Comparison of ENCODE assay signal across 10 cellular contexts in genomic region chr6:132768051-132768517, GRCh38. TPM values are rescaled to one million over a fixed set of nuclear protein-coding genes. Genes with fewer than 3 reads are reported as not detected.
DNase-seq lines count a peak whose midpoint lies in the region; ATAC-seq, FAIRE-seq and TF ChIP-seq lines count a peak whose summit lies in the region.
"Had no signal": no experiment of that assay in that cellular context is flagged by ENCODE, and none has a peak within 500 bp of the region (broad histone marks: within the 10 kb centered on the region; RNA-seq: fewer than 3 reads in every experiment).

No MANE protein-coding gene starts in this region.

- in situ Hi-C loops in brain microvascular endothelial cell (cut with HindIII; ENCODE audit: low pct_ligation_motif_present, low sequenced_read_pairs): no loop called here

- TF ChIP-seq CTCF in D721Med (IDR thresholded peaks at IDR 0.05; ENCODE audit: insufficient read depth, missing control alignments) (peak; percentile 15), brain microvascular endothelial cell (IDR thresholded peaks at IDR 0.05; ENCODE audit: low read depth, low read length, missing control alignments) (peak; percentile 51), omental fat pad (IDR thresholded peaks at IDR 0.05) (no peak)

- intact Hi-C loops in left colon (cut with DNase I, micrococcal nuclease) (no loop called here), aorta (cut with DNase I) (no loop called here)

- H3K36me3 ChIP-seq in brain microvascular endothelial cell (replicated peaks): no peaks in the 10 kb centered on the region
- peaks cover 0 to 2% of the 10 kb centered on the region in 2 donors for H3K36me3 ChIP-seq in aorta (ENCODE audit: control insufficient read depth in 1 of 2, insufficient read depth in 2 of 2, low read length in 1 of 2)

- H3K9me3 ChIP-seq in aorta (ENCODE audit: control insufficient read depth, low read length): no peaks in the 10 kb centered on the region

- H3K4me1 ChIP-seq in aorta (ENCODE audit: control insufficient read depth in 1 of 2, insufficient read depth in 2 of 2, low read length in 2 of 2): peaks cover 2 to 5% of the 10 kb centered on the region in 2 donors

- H3K27ac ChIP-seq in brain microvascular endothelial cell (no peak overlapping the region), aorta (ENCODE audit: low read depth in 1 of 2, low read length in 2 of 2) (no peak overlapping the region)
- H3K27ac ChIP-seq: skin epidermis had no signal

- no peak for DNase-seq in D721Med (ENCODE audit: insufficient read length, low spot score)
- no peak for DNase-seq in GM19239 (ENCODE audit: insufficient read length, low spot score)
- DNase-seq in NOMO-1 treated with DMSO at 0.1 percent for 48 hours (lab: John Stamatoyannopoulos, UW; ENCODE audit: unreplicated experiment): peak; percentile 77
- DNase-seq in brain microvascular endothelial cell: no peak
- peak in 1 of 2 donors; percentile 31 for DNase-seq in left colon
- peak in 1 of 2 donors; percentile 64 for DNase-seq in aorta
- no peak for DNase-seq in omental fat pad (ENCODE audit: low spot score)

- H3K4me3 ChIP-seq in brain microvascular endothelial cell (ENCODE audit: low read depth, low read length) (no peak overlapping the region), aorta (ENCODE audit: low read length in 2 of 2) (no peak overlapping the region)
- H3K4me3 ChIP-seq: skin epidermis had no signal

- FAIRE-seq in D721Med (lab: Jason Lieb, UNC) (no peak), GM19239 (lab: Jason Lieb, UNC) (peak; percentile 94)

- WGBS in aorta, 2 donors: 36 to 45% methylated on average over 6 of the region's 6 CpGs

- H3K27me3 ChIP-seq in brain microvascular endothelial cell (replicated peaks) (no peaks in the 10 kb centered on the region), aorta (ENCODE audit: control insufficient read depth in 1 of 2, insufficient read depth in 2 of 2, low read length in 1 of 2) (no peaks in the 10 kb centered on the region)

- ATAC-seq in HG03095 (IDR thresholded peaks at IDR 0.05; ENCODE audit: unreplicated experiment) (peak; percentile 65), left colon (peak; percentile 85), aorta (ENCODE audit: low FRiP score) (peak; percentile 81), omental fat pad (ENCODE audit: low FRiP score) (no peak)

RNA-seq across cellular contexts. Expression of gene VNN2, which starts 10.4 kb away (rescaled TPM):
- total RNA-seq in left colon (1 to 10 TPM in 1 of 2 donors, under 1 TPM in 1; 0.95 to 1.1 TPM), aorta (10 to 100 TPM in 1 of 2 donors, 1 to 10 TPM in 1; 4.7 to 15.6 TPM), omental fat pad (10 to 100 TPM in 3 of 4 donors, 1 to 10 TPM in 1; 4.7 to 66.0 (median 22.5) TPM)
- 1 to 10 TPM in 1 of 2 donors, under 1 TPM in 1; 0.43 to 8.0 TPM for polyA plus RNA-seq in aorta

RNA-seq across cellular contexts. Expression of gene SLC18B1, which starts 30.4 kb away (rescaled TPM):
- total RNA-seq in left colon: 10 to 100 TPM; 13.4 to 17.1 TPM
- total RNA-seq in aorta: 1 to 10 TPM; 4.5 to 9.2 TPM
- polyA plus RNA-seq in aorta: 1 to 10 TPM; 4.0 to 6.9 TPM
- total RNA-seq in omental fat pad: 10 to 100 TPM; 10.8 to 20.2 (median 17.2) TPM

RNA-seq across cellular contexts. Expression of gene RPS12, which starts 46.3 kb away (rescaled TPM):
- total RNA-seq in left colon (100 to 1,000 TPM; 733 to 792 TPM), aorta (100 to 1,000 TPM; 689 to 706 TPM), omental fat pad (1,000 to 10,000 TPM; 1,604 to 2,733 (median 2,024) TPM)
- 1,000 to 10,000 TPM; 2,519 to 5,399 TPM for polyA plus RNA-seq in aorta

RNA-seq across cellular contexts. Expression of gene VNN1, which starts 54.2 kb away (rescaled TPM):
- total RNA-seq in left colon (1 to 10 TPM; 3.2 to 9.7 TPM), aorta (1 to 10 TPM; 1.8 to 4.5 TPM), omental fat pad (10 to 100 TPM in 1 of 4 donors, 1 to 10 TPM in 3; 2.5 to 21.4 (median 6.0) TPM)
- 10 to 100 TPM in 1 of 2 donors, under 1 TPM in 1; 0.69 to 21.8 TPM for polyA plus RNA-seq in aorta
- total RNA-seq: T-helper 2 cell treated with Interferon-gamma antibody and Interleukin-4, amounts not matched to agents 100 ng/mL and 5 ng/mL, for 36 hours had no signal

Comparison
In these comparisons a context has a peak if more than half of its experiments do, and no peak if none do; other contexts are left out.
1. CTCF ChIP-seq: peak in D721Med (single experiment) and brain microvascular endothelial cell (single experiment); none in omental fat pad (0 of 3).